8 cellular contexts compared by ENCODE assay signal in the genomic region with DNA sequence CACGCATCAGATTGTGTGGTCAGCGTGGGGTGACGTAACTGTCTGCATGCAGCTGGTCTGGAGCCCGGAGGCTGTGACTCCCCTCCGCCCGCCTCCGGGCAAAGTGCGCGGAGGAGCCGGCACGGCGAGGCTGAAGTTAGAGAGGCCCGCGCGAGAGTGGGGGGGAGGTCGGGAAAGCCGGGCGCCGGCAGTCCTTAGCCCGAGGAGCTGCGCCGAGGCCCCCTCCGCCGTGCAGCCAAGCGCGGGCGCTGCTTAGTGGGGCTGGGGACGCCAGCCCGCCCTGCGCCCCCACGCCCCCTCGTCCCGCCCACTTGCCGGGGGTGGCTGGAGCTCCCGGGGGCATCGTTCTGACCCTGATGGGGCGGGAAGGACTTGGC. TPM values are rescaled to one million over a fixed set of nuclear protein-coding genes. Genes with fewer than 3 reads are reported as not detected.
A peak's percentile ranks its signal among the peaks of the same experiment; 100 is the strongest.
DNase-seq lines count a peak whose midpoint lies in the region; ATAC-seq and TF ChIP-seq lines count a peak whose summit lies in the region.

No MANE protein-coding gene starts in this region.

- H3K4me3 ChIP-seq in SJSA1 (peak overlapping the region; percentile 72), parathyroid adenoma (ENCODE audit: low read depth, low read length) (peak overlapping the region; percentile 94)

- ATAC-seq in GM19395 (IDR thresholded peaks at IDR 0.05; ENCODE audit: unreplicated experiment) (peak; percentile 50), HG03460 (IDR thresholded peaks at IDR 0.05; ENCODE audit: unreplicated experiment) (peak; percentile 47), left cardiac atrium (peak; percentile 69 to 81)

- H3K36me3 Mint-ChIP-seq in CD14-positive monocyte = peaks cover 36 to 41% of the 10 kb centered on the region in 2 donors

- intact Hi-C loops in CD14-positive monocyte (cut with micrococcal nuclease) = loop anchor here in 1 of 2 donors (2.0 to 10.0 kb wide), 3 partner anchors 13 to 431 kb away; a partner anchor contains a TSS
- intact Hi-C loops in left cardiac atrium (cut with DNase I) = no loop called here

- H3K4me3 Mint-ChIP-seq in CD14-positive monocyte = peak overlapping the region; percentile 92 to 94

- peaks cover 3 to 7% (median 4%) of the 10 kb centered on the region in 7 donors for H3K9me3 Mint-ChIP-seq in CD14-positive monocyte

- H3K27ac Mint-ChIP-seq in CD14-positive monocyte = peak overlapping the region; percentile 89 to 97 (median 96)

- H3K27ac ChIP-seq in SJSA1 (peak overlapping the region; percentile 57), adipose tissue (ENCODE audit: low read depth, low read length) (peak overlapping the region; percentile 92), parathyroid adenoma (peak overlapping the region; percentile 98)

- H3K36me3 ChIP-seq in SJSA1 (0 out of 2 replicates have a peak, but pooled peaks cover 3% of the 10 kb centered on the region), parathyroid adenoma (ENCODE audit: control insufficient read depth, insufficient read depth, low read length) (no peaks in the 10 kb centered on the region)

- WGBS in adipose tissue, 3 donors = 0 to 1% (median 1%) methylated on average over 22 to 37 of the region's 37 CpGs

- H3K4me2 ChIP-seq in parathyroid adenoma (ENCODE audit: low read length) = peak overlapping the region; percentile 93

- H3K9me3 ChIP-seq in SJSA1 (replicated peaks) (peaks cover 3% of the 10 kb centered on the region; the same call in 1 of the 2 replicates), parathyroid adenoma (ENCODE audit: control insufficient read depth, low read length) (no peaks in the 10 kb centered on the region)

- peaks cover 76% of the 10 kb centered on the region for H3K4me1 Mint-ChIP-seq in CD14-positive monocyte

- peak; percentile 90 for DNase-seq in CD14-positive monocyte (ENCODE audit: low spot score)
- peak; percentile 81 to 84 for DNase-seq in SJSA1 (ENCODE audit: low read depth in 1 of 2, low spot score in 2 of 2)
- peak; percentile 86 for DNase-seq in left cardiac atrium
- no peak for DNase-seq in NCI-H1436 (lab: John Stamatoyannopoulos, UW)

- peaks cover 6 to 20% (median 12%) of the 10 kb centered on the region in 3 donors for H3K27me3 Mint-ChIP-seq in CD14-positive monocyte (ENCODE audit: low read depth in 3 of 3)

- no peaks in the 10 kb centered on the region for H3K27me3 ChIP-seq in SJSA1 (replicated peaks)
- H3K27me3 ChIP-seq in parathyroid adenoma (ENCODE audit: control insufficient read depth, insufficient read depth, low read length) = no peaks in the 10 kb centered on the region

- TF ChIP-seq CTCF in CD14-positive monocyte (IDR thresholded peaks at IDR 0.05) (no peak), parathyroid adenoma (IDR thresholded peaks at IDR 0.05) (no peak)

- peak overlapping the region; percentile 72 for H3K9ac ChIP-seq in parathyroid adenoma

- peaks cover 34% of the 10 kb centered on the region for H3K79me2 ChIP-seq in parathyroid adenoma

- H3K4me1 ChIP-seq in SJSA1 (replicated peaks) (peaks cover 50% of the 10 kb centered on the region), parathyroid adenoma (peaks cover 29% of the 10 kb centered on the region)

- peak overlapping the region; percentile 81 for H2AFZ ChIP-seq in parathyroid adenoma

RNA-seq across cellular contexts. Expression of a gene that starts 0.4 kb away (rescaled TPM):
- 100 to 1,000 TPM; 290 to 469 TPM for polyA plus RNA-seq in CD14-positive monocyte
- total RNA-seq in SJSA1 (2014; rRNA removed; shearing (Covaris generic)) = 24.2 and 34.8 TPM in 2 replicates
- polyA plus RNA-seq in adipose tissue = 100 to 1,000 TPM in 1 of 3 donors, 10 to 100 TPM in 2; 22.3 to 100 (median 82.1) TPM
- 10 to 100 TPM; 38.4 to 45.9 TPM for total RNA-seq in left cardiac atrium

RNA-seq across cellular contexts. Expression of a gene that starts 37.6 kb away (rescaled TPM):
- polyA plus RNA-seq in CD14-positive monocyte (100 to 1,000 TPM; 130 to 137 TPM), adipose tissue (10 to 100 TPM; 12.5 to 43.7 (median 26.3) TPM)
- total RNA-seq in SJSA1 (2014; rRNA removed; shearing (Covaris generic)) = 33.3 and 41.5 TPM in 2 replicates
- total RNA-seq in left cardiac atrium = 10 to 100 TPM; 20.2 to 26.3 TPM

RNA-seq across cellular contexts. Expression of a gene that starts 50.3 kb away (rescaled TPM):
- polyA plus RNA-seq in CD14-positive monocyte = not detected
- total RNA-seq in SJSA1 (2014; rRNA removed; shearing (Covaris generic)) = not detected in 2 replicates
- 10 to 100 TPM in 1 of 3 donors, 1 to 10 TPM in 2; 1.3 to 22.2 (median 1.3) TPM for polyA plus RNA-seq in adipose tissue
- 100 to 1,000 TPM; 174 to 175 TPM for total RNA-seq in left cardiac atrium

Comparison
In these comparisons a context has a peak if more than half of its experiments do, and no peak if none do; other contexts are left out.
1. RNA of a gene that starts 50.3 kb away (total RNA-seq): 174 to 175 TPM in left cardiac atrium; not detected in SJSA1; every median in the first group is over 100 times any median in the second.
2. Peak in every context shown above with its lines, with median percentiles within 50 percentile points of each other: ATAC-seq and H3K27ac ChIP-seq.